Comparison of ENCODE assay signal across 2 cellular contexts in the genomic region with DNA sequence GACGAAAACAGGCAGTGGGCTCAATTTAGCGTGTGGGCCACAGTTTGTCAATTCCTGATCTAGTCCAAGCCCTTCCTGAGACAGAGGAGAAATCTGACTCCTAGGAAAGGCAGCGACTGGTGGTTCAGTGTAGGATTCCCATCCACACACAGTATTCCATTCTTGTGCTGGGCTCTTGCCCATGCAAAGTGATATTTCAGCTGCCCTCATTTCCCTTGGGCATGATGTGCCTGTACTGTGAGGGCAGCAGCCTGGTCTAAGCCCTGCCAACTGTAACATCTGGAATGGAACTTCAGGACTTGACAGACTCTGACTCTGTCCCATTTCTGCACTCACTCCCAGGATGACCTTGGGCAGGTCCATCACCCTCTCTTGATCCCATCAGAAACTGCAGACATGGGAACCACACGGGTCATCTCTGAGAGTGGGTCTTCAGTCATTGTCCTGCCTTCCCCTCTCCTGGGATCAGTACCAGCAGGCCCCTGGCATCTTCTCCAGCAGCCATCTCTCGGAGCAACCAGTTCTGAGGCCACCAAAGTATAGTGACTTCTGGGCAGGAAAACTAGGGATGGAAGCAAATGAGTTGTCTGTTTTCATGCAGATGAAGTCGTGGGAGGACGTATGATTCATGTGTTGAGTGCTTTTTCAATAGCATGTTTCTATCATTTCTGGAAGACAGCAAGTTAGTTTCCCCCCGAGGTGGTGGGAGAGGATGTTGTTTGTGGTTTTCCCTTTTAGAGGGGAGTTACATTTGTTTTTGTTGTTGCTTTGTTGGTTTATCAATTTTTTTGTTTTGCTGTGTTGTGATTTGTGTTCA.
TF ChIP-seq lines count a peak whose summit lies in the region.

No MANE protein-coding gene starts in this region.

TF ChIP-seq in SK-N-SH treated with all-trans-retinoic acid at 6 μM for 48 hours, 23 proteins besides CTCF, POLR2A, EP300 and RAD21 (continued from another document):
- TF ChIP-seq, protein P1, sequence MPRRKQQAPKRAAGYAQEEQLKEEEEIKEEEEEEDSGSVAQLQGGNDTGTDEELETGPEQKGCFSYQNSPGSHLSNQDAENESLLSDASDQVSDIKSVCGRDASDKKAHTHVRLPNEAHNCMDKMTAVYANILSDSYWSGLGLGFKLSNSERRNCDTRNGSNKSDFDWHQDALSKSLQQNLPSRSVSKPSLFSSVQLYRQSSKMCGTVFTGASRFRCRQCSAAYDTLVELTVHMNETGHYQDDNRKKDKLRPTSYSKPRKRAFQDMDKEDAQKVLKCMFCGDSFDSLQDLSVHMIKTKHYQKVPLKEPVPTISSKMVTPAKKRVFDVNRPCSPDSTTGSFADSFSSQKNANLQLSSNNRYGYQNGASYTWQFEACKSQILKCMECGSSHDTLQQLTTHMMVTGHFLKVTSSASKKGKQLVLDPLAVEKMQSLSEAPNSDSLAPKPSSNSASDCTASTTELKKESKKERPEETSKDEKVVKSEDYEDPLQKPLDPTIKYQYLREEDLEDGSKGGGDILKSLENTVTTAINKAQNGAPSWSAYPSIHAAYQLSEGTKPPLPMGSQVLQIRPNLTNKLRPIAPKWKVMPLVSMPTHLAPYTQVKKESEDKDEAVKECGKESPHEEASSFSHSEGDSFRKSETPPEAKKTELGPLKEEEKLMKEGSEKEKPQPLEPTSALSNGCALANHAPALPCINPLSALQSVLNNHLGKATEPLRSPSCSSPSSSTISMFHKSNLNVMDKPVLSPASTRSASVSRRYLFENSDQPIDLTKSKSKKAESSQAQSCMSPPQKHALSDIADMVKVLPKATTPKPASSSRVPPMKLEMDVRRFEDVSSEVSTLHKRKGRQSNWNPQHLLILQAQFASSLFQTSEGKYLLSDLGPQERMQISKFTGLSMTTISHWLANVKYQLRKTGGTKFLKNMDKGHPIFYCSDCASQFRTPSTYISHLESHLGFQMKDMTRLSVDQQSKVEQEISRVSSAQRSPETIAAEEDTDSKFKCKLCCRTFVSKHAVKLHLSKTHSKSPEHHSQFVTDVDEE (CRISPR knock-in tag; IDR thresholded peaks at IDR 0.05): no peak
- TF ChIP-seq ESRRG (CRISPR knock-in tag; IDR thresholded peaks at IDR 0.05) (no peak), TCF4 (CRISPR knock-in tag; IDR thresholded peaks at IDR 0.05; ENCODE audit: borderline replicate concordance) (no peak), ARNTL (CRISPR knock-in tag; IDR thresholded peaks at IDR 0.05; ENCODE audit: borderline replicate concordance, low read depth) (no peak), ZNF565 (CRISPR knock-in tag; conservative IDR thresholded peaks at IDR 0.05; ENCODE audit: low read depth) (no peak), ZNF70 (CRISPR knock-in tag; IDR thresholded peaks at IDR 0.05) (no peak), ZC3H10 (CRISPR knock-in tag; IDR thresholded peaks at IDR 0.05) (no peak), RARB (CRISPR knock-in tag; IDR thresholded peaks at IDR 0.05) (no peak), PPARA (CRISPR knock-in tag; IDR thresholded peaks at IDR 0.05; ENCODE audit: borderline replicate concordance) (no peak), OSR1 (CRISPR knock-in tag; IDR thresholded peaks at IDR 0.05) (no peak)
- TF ChIP-seq, protein P2, sequence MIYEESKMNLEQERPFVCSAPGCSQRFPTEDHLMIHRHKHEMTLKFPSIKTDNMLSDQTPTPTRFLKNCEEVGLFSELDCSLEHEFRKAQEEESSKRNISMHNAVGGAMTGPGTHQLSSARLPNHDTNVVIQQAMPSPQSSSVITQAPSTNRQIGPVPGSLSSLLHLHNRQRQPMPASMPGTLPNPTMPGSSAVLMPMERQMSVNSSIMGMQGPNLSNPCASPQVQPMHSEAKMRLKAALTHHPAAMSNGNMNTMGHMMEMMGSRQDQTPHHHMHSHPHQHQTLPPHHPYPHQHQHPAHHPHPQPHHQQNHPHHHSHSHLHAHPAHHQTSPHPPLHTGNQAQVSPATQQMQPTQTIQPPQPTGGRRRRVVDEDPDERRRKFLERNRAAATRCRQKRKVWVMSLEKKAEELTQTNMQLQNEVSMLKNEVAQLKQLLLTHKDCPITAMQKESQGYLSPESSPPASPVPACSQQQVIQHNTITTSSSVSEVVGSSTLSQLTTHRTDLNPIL (CRISPR knock-in tag; IDR thresholded peaks at IDR 0.05; ENCODE audit: low read depth): no peak
- TF ChIP-seq, protein P3, sequence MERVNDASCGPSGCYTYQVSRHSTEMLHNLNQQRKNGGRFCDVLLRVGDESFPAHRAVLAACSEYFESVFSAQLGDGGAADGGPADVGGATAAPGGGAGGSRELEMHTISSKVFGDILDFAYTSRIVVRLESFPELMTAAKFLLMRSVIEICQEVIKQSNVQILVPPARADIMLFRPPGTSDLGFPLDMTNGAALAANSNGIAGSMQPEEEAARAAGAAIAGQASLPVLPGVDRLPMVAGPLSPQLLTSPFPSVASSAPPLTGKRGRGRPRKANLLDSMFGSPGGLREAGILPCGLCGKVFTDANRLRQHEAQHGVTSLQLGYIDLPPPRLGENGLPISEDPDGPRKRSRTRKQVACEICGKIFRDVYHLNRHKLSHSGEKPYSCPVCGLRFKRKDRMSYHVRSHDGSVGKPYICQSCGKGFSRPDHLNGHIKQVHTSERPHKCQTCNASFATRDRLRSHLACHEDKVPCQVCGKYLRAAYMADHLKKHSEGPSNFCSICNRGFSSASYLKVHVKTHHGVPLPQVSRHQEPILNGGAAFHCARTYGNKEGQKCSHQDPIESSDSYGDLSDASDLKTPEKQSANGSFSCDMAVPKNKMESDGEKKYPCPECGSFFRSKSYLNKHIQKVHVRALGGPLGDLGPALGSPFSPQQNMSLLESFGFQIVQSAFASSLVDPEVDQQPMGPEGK (CRISPR knock-in tag; IDR thresholded peaks at IDR 0.05; ENCODE audit: borderline replicate concordance): no peak
- TF ChIP-seq, protein P4, sequence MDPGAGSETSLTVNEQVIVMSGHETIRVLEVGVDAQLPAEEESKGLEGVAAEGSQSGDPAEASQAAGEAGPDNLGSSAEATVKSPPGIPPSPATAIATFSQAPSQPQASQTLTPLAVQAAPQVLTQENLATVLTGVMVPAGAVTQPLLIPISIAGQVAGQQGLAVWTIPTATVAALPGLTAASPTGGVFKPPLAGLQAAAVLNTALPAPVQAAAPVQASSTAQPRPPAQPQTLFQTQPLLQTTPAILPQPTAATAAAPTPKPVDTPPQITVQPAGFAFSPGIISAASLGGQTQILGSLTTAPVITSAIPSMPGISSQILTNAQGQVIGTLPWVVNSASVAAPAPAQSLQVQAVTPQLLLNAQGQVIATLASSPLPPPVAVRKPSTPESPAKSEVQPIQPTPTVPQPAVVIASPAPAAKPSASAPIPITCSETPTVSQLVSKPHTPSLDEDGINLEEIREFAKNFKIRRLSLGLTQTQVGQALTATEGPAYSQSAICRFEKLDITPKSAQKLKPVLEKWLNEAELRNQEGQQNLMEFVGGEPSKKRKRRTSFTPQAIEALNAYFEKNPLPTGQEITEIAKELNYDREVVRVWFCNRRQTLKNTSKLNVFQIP (CRISPR knock-in tag; IDR thresholded peaks at IDR 0.05; ENCODE audit: borderline replicate concordance, low read depth): no peak

TF ChIP-seq in SK-N-SH, 30 proteins besides CTCF, POLR2A, EP300 and RAD21 (continued from another document):
- TF ChIP-seq, protein P5, sequence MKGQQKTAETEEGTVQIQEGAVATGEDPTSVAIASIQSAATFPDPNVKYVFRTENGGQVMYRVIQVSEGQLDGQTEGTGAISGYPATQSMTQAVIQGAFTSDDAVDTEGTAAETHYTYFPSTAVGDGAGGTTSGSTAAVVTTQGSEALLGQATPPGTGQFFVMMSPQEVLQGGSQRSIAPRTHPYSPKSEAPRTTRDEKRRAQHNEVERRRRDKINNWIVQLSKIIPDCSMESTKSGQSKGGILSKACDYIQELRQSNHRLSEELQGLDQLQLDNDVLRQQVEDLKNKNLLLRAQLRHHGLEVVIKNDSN (IDR thresholded peaks at IDR 0.05; ENCODE audit: borderline replicate concordance, low read depth): no peak
- no peak for TF ChIP-seq RFX5 (IDR thresholded peaks at IDR 0.05; ENCODE audit: low read length)
